1 cellular context compared by ENCODE assay signal in the genomic region with DNA sequence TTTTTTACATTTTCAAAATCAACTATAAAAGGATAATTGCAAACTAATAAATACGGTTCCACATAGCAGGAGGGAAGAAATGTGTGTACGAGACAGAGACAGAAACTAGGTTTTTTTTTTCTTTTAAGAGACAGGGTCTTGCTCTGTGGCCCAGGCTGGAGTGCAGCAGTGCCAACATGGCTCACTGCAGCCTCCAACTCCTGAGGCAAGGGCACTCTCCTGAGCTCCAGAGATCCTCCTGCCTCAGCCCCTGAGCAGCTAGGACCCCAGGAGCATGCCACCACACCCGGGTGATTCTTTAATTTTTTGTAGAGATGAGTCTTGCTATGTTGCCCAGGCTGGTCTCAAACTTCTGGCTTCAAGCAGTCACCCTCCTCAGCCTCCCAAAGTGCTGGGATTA.
TF ChIP-seq lines count a peak whose summit lies in the region.

No MANE protein-coding gene starts in this region.

TF ChIP-seq in endothelial cell of umbilical vein, 7 proteins besides CTCF, POLR2A, EP300 and RAD21:
- TF ChIP-seq, protein P1, sequence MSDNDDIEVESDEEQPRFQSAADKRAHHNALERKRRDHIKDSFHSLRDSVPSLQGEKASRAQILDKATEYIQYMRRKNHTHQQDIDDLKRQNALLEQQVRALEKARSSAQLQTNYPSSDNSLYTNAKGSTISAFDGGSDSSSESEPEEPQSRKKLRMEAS (IDR thresholded peaks at IDR 0.05; ENCODE audit: insufficient read depth, insufficient read length), result no peak
- TF ChIP-seq GATA2 (IDR thresholded peaks at IDR 0.05; ENCODE audit: insufficient read depth, insufficient read length, low read depth, low read length) (no peak), EZH2 (IDR thresholded peaks at IDR 0.05; ENCODE audit: borderline replicate concordance, low read depth, low read length, severe bottlenecking) (no peak), MYC (IDR thresholded peaks at IDR 0.05; ENCODE audit: low read depth, low read length) (no peak), JUN (IDR thresholded peaks at IDR 0.05; ENCODE audit: borderline replicate concordance, insufficient read depth, insufficient read length, low read depth) (no peak), POLR2AphosphoS5 (IDR thresholded peaks at IDR 0.05; ENCODE audit: insufficient read depth, low read depth, low read length) (no peak), FOS (IDR thresholded peaks at IDR 0.05; ENCODE audit: borderline replicate concordance, insufficient read depth, low read length) (no peak)
